In genomic region chr10:95308389-95309302, GRCh38 we compare ENCODE assay signal across 8 cellular contexts. TPM values are rescaled to one million over a fixed set of nuclear protein-coding genes. Genes with fewer than 3 reads are reported as not detected.
DNase-seq lines count a peak whose midpoint lies in the region; ATAC-seq and TF ChIP-seq lines count a peak whose summit lies in the region.

No MANE protein-coding gene starts in this region.

- H3K4me3 ChIP-seq in foreskin fibroblast (ENCODE audit: low read depth in 1 of 2, low read length in 2 of 2) = no peak overlapping the region
- H3K4me3 ChIP-seq in rectal smooth muscle tissue (ENCODE audit: low read length) = no peak overlapping the region
- H3K4me3 ChIP-seq in CD4-positive, alpha-beta memory T cell (ENCODE audit: low read length in 2 of 2) = no peak overlapping the region

- no peak overlapping the region for H3K9ac ChIP-seq in rectal smooth muscle tissue (ENCODE audit: low read length)

- no peaks in the 10 kb centered on the region for H3K36me3 Mint-ChIP-seq in CD4-positive, alpha-beta memory T cell

- intact Hi-C loops in CD4-positive, alpha-beta memory T cell (cut with micrococcal nuclease) = no loop called here

- H3K4me1 Mint-ChIP-seq in CD4-positive, alpha-beta memory T cell = no peaks in the 10 kb centered on the region

- peak; percentile 28 for DNase-seq in HEK293T (ENCODE audit: extremely low spot score)
- DNase-seq in RWPE1 (ENCODE audit: low spot score) = peak; percentile 91
- DNase-seq in foreskin fibroblast = peak; percentile 93 to 96
- DNase-seq in CD4-positive, alpha-beta memory T cell = no peak

- no peaks in the 10 kb centered on the region for H3K27me3 ChIP-seq in rectal smooth muscle tissue (ENCODE audit: control insufficient read depth, insufficient read depth, low read length)
- H3K27me3 ChIP-seq in CD4-positive, alpha-beta memory T cell (ENCODE audit: insufficient read depth, low read length) = no peaks in the 10 kb centered on the region

- H3K9me3 ChIP-seq in CD4-positive, alpha-beta memory T cell (ENCODE audit: control insufficient read depth in 1 of 2, low read length in 2 of 2) = no peaks in the 10 kb centered on the region

- TF ChIP-seq CTCF in RWPE1 (conservative IDR thresholded peaks at IDR 0.05; ENCODE audit: low read depth) (no peak), foreskin fibroblast (IDR thresholded peaks at IDR 0.05; ENCODE audit: low read depth, low read length) (no peak)

- no peaks in the 10 kb centered on the region for H3K36me3 ChIP-seq in rectal smooth muscle tissue (ENCODE audit: control insufficient read depth, insufficient read depth, low read length)
- no peaks in the 10 kb centered on the region for H3K36me3 ChIP-seq in CD4-positive, alpha-beta memory T cell (ENCODE audit: insufficient read depth, low read length)

- ATAC-seq in GM19395 (IDR thresholded peaks at IDR 0.05; ENCODE audit: unreplicated experiment) (no peak), HG02759 (IDR thresholded peaks at IDR 0.05; ENCODE audit: unreplicated experiment) (no peak), GM21423 (IDR thresholded peaks at IDR 0.05; ENCODE audit: unreplicated experiment) (no peak)

- peaks cover 2 to 6% of the 10 kb centered on the region in 2 donors for H3K27me3 Mint-ChIP-seq in CD4-positive, alpha-beta memory T cell

- H3K9me3 Mint-ChIP-seq in CD4-positive, alpha-beta memory T cell = no peaks in the 10 kb centered on the region

- H3K27ac Mint-ChIP-seq in CD4-positive, alpha-beta memory T cell = no peak overlapping the region

- peaks cover 15% of the 10 kb centered on the region for H3K4me1 ChIP-seq in rectal smooth muscle tissue (ENCODE audit: control insufficient read depth, insufficient read depth, low read length)
- no peaks in the 10 kb centered on the region for H3K4me1 ChIP-seq in CD4-positive, alpha-beta memory T cell (ENCODE audit: insufficient read depth, low read length)

- POLR2A ChIA-PET in HEK293T (lab: Yijun Ruan, JAX) = interaction anchor here (0.6 to 0.7 kb wide), 2 partner anchors 17 to 65 kb away, joined by 3 read pairs; partner anchors contain the start of gene PDLIM1
- POLR2A ChIA-PET in RWPE1 (lab: Yijun Ruan, JAX; ENCODE audit: low non-redundant PET) = no interaction called here
- POLR2A ChIA-PET in CD4-positive, alpha-beta memory T cell (lab: Charles Lee; ENCODE audit: partially characterized antibody) = no interaction called here

- peak overlapping the region; percentile 85 for H3K27ac ChIP-seq in RWPE1
- H3K27ac ChIP-seq in rectal smooth muscle tissue (ENCODE audit: low read depth, low read length) = peak overlapping the region; percentile 48
- H3K27ac ChIP-seq in CD4-positive, alpha-beta memory T cell (ENCODE audit: low read depth, low read length) = no peak overlapping the region

- CTCF ChIA-PET in HEK293T (lab: Yijun Ruan, JAX) = interaction anchor here (0.6 to 1.2 kb wide), 3 partner anchors 12 to 62 kb away, joined by 3 to 7 read pairs (median 3); no protein-coding TSS in a partner anchor
- CTCF ChIA-PET in RWPE1 (lab: Yijun Ruan, JAX) = interaction anchor here (0.7 to 1.0 kb wide), 2 partner anchors 14 to 54 kb away, joined by 3 to 5 read pairs; no protein-coding TSS in a partner anchor
- CTCF ChIA-PET in CD4-positive, alpha-beta memory T cell (lab: Charles Lee; ENCODE audit: partially characterized antibody) = no interaction called here

- H3K4me3 Mint-ChIP-seq in CD4-positive, alpha-beta memory T cell = no peak overlapping the region

TF ChIP-seq in HEK293T, 16 proteins besides CTCF, POLR2A, EP300 and RAD21:
- no peak for TF ChIP-seq FOXM1 (IDR thresholded peaks at IDR 0.05; ENCODE audit: borderline replicate concordance)
- no peak for TF ChIP-seq NFRKB (IDR thresholded peaks at IDR 0.05)
- no peak for TF ChIP-seq SUZ12 (IDR thresholded peaks at IDR 0.05)
- TF ChIP-seq LEF1 (IDR thresholded peaks at IDR 0.05; ENCODE audit: borderline replicate concordance) = no peak
- TF ChIP-seq BHLHE40 (IDR thresholded peaks at IDR 0.05; ENCODE audit: borderline replicate concordance) = no peak
- no peak for TF ChIP-seq TARDBP (IDR thresholded peaks at IDR 0.05)
- no peak for TF ChIP-seq ELF4 (IDR thresholded peaks at IDR 0.05)
- no peak for TF ChIP-seq HDGF (IDR thresholded peaks at IDR 0.05; ENCODE audit: borderline replicate concordance)

RNA-seq across cellular contexts. Expression of gene PDLIM1, which starts 17.8 kb away (rescaled TPM):
- total RNA-seq in CD4-positive, alpha-beta memory T cell = 1 to 10 TPM in 1 of 2 experiments, under 1 TPM in 1; 0.90 to 1.5 TPM
- polyA plus RNA-seq in CD4-positive, alpha-beta memory T cell = 1 to 10 TPM; 1.3 to 7.3 TPM

Comparison
In these comparisons a context has a peak if more than half of its experiments do, and no peak if none do; other contexts are left out.
1. DNase-seq: peak in HEK293T (single experiment), RWPE1 (single experiment) and foreskin fibroblast (2 of 2); none in CD4-positive, alpha-beta memory T cell (0 of 5).